8 cellular contexts compared by ENCODE assay signal in genomic region chr4:140427104-140427918, GRCh38. TPM values are rescaled to one million over a fixed set of nuclear protein-coding genes. Genes with fewer than 3 reads are reported as not detected.
DNase-seq lines count a peak whose midpoint lies in the region; ATAC-seq and TF ChIP-seq lines count a peak whose summit lies in the region.

CLGN (minus strand) TSS chr4:140427648; CDS start chr4:140413078, 14,570 bp downstream.

- no peaks in the 10 kb centered on the region for H3K36me3 ChIP-seq in effector memory CD4-positive, alpha-beta T cell (ENCODE audit: control insufficient read depth, insufficient read depth, low read length)

- H3K4me3 ChIP-seq in AG10803 (ENCODE audit: low read length): peak within 1 kb of the TSS; percentile 81
- peak within 1 kb of the TSS; percentile 48 for H3K4me3 ChIP-seq in effector memory CD4-positive, alpha-beta T cell (ENCODE audit: insufficient read depth, low read depth, low read length, poor library complexity, severe bottlenecking)

- peaks cover 11% of the 10 kb centered on the region for H3K4me1 ChIP-seq in effector memory CD4-positive, alpha-beta T cell (ENCODE audit: control insufficient read depth, insufficient read depth, low read length, poor library complexity, severe bottlenecking)

- TF ChIP-seq CTCF in AG10803 (conservative IDR thresholded peaks at IDR 0.05; ENCODE audit: low read length): peak; percentile 29

- H3K27me3 ChIP-seq in effector memory CD4-positive, alpha-beta T cell (replicated peaks; ENCODE audit: control insufficient read depth, insufficient read depth, low read length, poor library complexity, severe bottlenecking): peaks cover 15% of the 10 kb centered on the region

- no peaks in the 10 kb centered on the region for H3K9me3 ChIP-seq in effector memory CD4-positive, alpha-beta T cell (ENCODE audit: control insufficient read depth, low read length)

- peak; percentile 83 for ATAC-seq in GM19025 (IDR thresholded peaks at IDR 0.05; ENCODE audit: low read depth, unreplicated experiment)
- peak; percentile 86 for ATAC-seq in HG03175 (IDR thresholded peaks at IDR 0.05; ENCODE audit: unreplicated experiment)

- no peak within 1 kb of the TSS for H3K27ac ChIP-seq in effector memory CD4-positive, alpha-beta T cell (ENCODE audit: insufficient read depth, low read length, poor library complexity, severe bottlenecking)

- peak; percentile 38 for DNase-seq in AG10803 (ENCODE audit: low read depth)
- DNase-seq in NCI-H345 (lab: John Stamatoyannopoulos, UW): peak; percentile 75
- DNase-seq in activated CD4-positive, alpha-beta T cell treated with anti-CD3 and anti-CD28 coated beads, Interleukin-2, amount 50 U/mL, for 1 hour: peak; percentile 12
- DNase-seq in effector memory CD4-positive, alpha-beta T cell: no peak
- DNase-seq in lung microvascular endothelial cell (ENCODE audit: low read depth in 2 of 2): peak; percentile 67 to 78
- DNase-seq in stimulated activated CD4-positive, alpha-beta T cell treated with anti-CD3 and anti-CD28 coated beads, TNF-alpha, amount 100 ng/mL, for 4 hours (ENCODE audit: low read depth in 3 of 3): peak in 2 of 3 experiments; percentile 15 to 25

RNA-seq across cellular contexts. Expression of gene CLGN, which starts in this region (rescaled TPM):
- under 0.01 TPM in 2 replicates for total RNA-seq in lung microvascular endothelial cell

Comparison
In these comparisons a context has a peak if more than half of its experiments do, and no peak if none do; other contexts are left out.
1. Peak in DNase-seq in lung microvascular endothelial cell; RNA of the gene not detected or under 1 TPM.
2. DNase-seq: peak in AG10803 (single experiment), NCI-H345 (single experiment), activated CD4-positive, alpha-beta T cell treated with anti-CD3 and anti-CD28 coated beads, Interleukin-2, amount 50 U/mL, for 1 hour (single experiment) and stimulated activated CD4-positive, alpha-beta T cell treated with anti-CD3 and anti-CD28 coated beads, TNF-alpha, amount 100 ng/mL, for 4 hours (2 of 3); none in effector memory CD4-positive, alpha-beta T cell (0 of 3).